In genomic region chr6:147874322-147874721, GRCh38 we compare ENCODE assay signal across 25 cellular contexts.
"Had no signal": no experiment of that assay in that cellular context is flagged by ENCODE, and none has a peak within 500 bp of the region (broad histone marks: within the 10 kb centered on the region; RNA-seq: fewer than 3 reads in every experiment).

No MANE protein-coding gene starts in this region.

- H3K4me1 Mint-ChIP-seq: endodermal cell; naive B cell; stimulated activated memory B cell treated with anti-CD40 and anti-IgM and Interleukin-4, amounts not matched to agents 10 μg/mL and 1 μg/mL and 100 μg/mL, for 72 hours had no signal

- H3K4me3 ChIP-seq: dorsolateral prefrontal cortex, esophagus muscularis mucosa, heart right ventricle, lower lobe of right lung, pancreas, right lobe of liver, testis, vagina had no signal

- H3K36me3 Mint-ChIP-seq: naive B cell; natural killer cell treated with Interleukin-12 subunit alpha and Interleukin-12 subunit beta and Interleukin-15 and Interleukin-18, amount 100 ng/mL, for 72 hours; stimulated activated memory B cell treated with anti-CD40 and anti-IgM and Interleukin-4, amounts not matched to agents 10 μg/mL and 1 μg/mL and 100 μg/mL, for 72 hours had no signal

- H3K4me3 Mint-ChIP-seq: endodermal cell; naive B cell; natural killer cell treated with Interleukin-12 subunit alpha and Interleukin-12 subunit beta and Interleukin-15 and Interleukin-18, amount 100 ng/mL, for 72 hours; neural crest cell; stimulated activated memory B cell treated with anti-CD40 and anti-IgM and Interleukin-4, amounts not matched to agents 10 μg/mL and 1 μg/mL and 100 μg/mL, for 72 hours had no signal

- H3K27ac Mint-ChIP-seq: endodermal cell; naive B cell; natural killer cell treated with Interleukin-12 subunit alpha and Interleukin-12 subunit beta and Interleukin-15 and Interleukin-18, amount 100 ng/mL, for 72 hours; stimulated activated memory B cell treated with anti-CD40 and anti-IgM and Interleukin-4, amounts not matched to agents 10 μg/mL and 1 μg/mL and 100 μg/mL, for 72 hours had no signal

- H3K27me3 Mint-ChIP-seq: naive B cell; natural killer cell treated with Interleukin-12 subunit alpha and Interleukin-12 subunit beta and Interleukin-15 and Interleukin-18, amount 100 ng/mL, for 72 hours; stimulated activated memory B cell treated with anti-CD40 and anti-IgM and Interleukin-4, amounts not matched to agents 10 μg/mL and 1 μg/mL and 100 μg/mL, for 72 hours had no signal

- ATAC-seq: heart right ventricle; left cardiac atrium; left ventricle myocardium superior; lower lobe of right lung; natural killer cell treated with Interleukin-12 subunit alpha and Interleukin-12 subunit beta and Interleukin-15 and Interleukin-18, amount 100 ng/mL, for 72 hours; pancreas; right lobe of liver; stimulated activated memory B cell treated with anti-CD40 and anti-IgM and Interleukin-4, amounts not matched to agents 10 μg/mL and 1 μg/mL and 100 μg/mL, for 72 hours; stimulated activated naive CD8-positive, alpha-beta T cell treated with anti-CD3 and anti-CD28 coated beads, Interleukin-15, Interleukin-2, amounts not matched to agents 100 U/mL and 50 U/mL, for 24 hours had no signal

- H3K9me3 ChIP-seq: esophagus muscularis mucosa, heart right ventricle, lower lobe of right lung, neutrophil, pancreas, right lobe of liver, testis, vagina had no signal

- H3K27me3 ChIP-seq: dorsolateral prefrontal cortex, esophagus muscularis mucosa, neutrophil, pancreas, right lobe of liver, testis, vagina had no signal

- H3K9me3 Mint-ChIP-seq: endodermal cell; natural killer cell treated with Interleukin-12 subunit alpha and Interleukin-12 subunit beta and Interleukin-15 and Interleukin-18, amount 100 ng/mL, for 72 hours; stimulated activated memory B cell treated with anti-CD40 and anti-IgM and Interleukin-4, amounts not matched to agents 10 μg/mL and 1 μg/mL and 100 μg/mL, for 72 hours had no signal

- H3K36me3 ChIP-seq: esophagus muscularis mucosa, heart right ventricle, lower lobe of right lung, neutrophil, pancreas, right lobe of liver, vagina had no signal

- H3K27ac ChIP-seq: dorsolateral prefrontal cortex, esophagus muscularis mucosa, heart right ventricle, lower lobe of right lung, neutrophil, pancreas, right lobe of liver, testis, vagina had no signal

- DNase-seq: cortex of kidney; dorsolateral prefrontal cortex; effector CD4-positive, alpha-beta T cell; endodermal cell; foreskin melanocyte; glutamatergic neuron; heart right ventricle; hippocampal formation; left cardiac atrium; left ventricle myocardium superior; lower lobe of right lung; naive B cell; pancreas; right lobe of liver; stimulated activated CD4-positive, alpha-beta T cell treated with anti-CD3 and anti-CD28 coated beads, Interleukin-4, amount 100 ng/mL, for 4 hours; stimulated activated naive CD8-positive, alpha-beta T cell treated with anti-CD3 and anti-CD28 coated beads, Interleukin-15, Interleukin-2, amounts not matched to agents 100 U/mL and 50 U/mL, for 24 hours; substantia nigra; testis; trophoblast cell had no signal

- H3K4me1 ChIP-seq: heart right ventricle, lower lobe of right lung, pancreas, right lobe of liver, testis, vagina had no signal
